ENCODE assay signal across 27 cellular contexts in genomic region chr11:84836371-84836770, GRCh38.
"Had no signal": no experiment of that assay in that cellular context is flagged by ENCODE, and none has a peak within 500 bp of the region (broad histone marks: within the 10 kb centered on the region; RNA-seq: fewer than 3 reads in every experiment).

No MANE protein-coding gene starts in this region.

- ATAC-seq: esophagus mucosa, foreskin keratinocyte, gastrocnemius medialis, gastroesophageal sphincter, heart left ventricle, heart right ventricle had no signal

- FAIRE-seq: endometrium, endothelial cell of umbilical vein, frontal cortex had no signal

- H3K4me3 Mint-ChIP-seq: dendritic cell treated with granulocyte-macrophage colony-stimulating factor and Interleukin-4, amounts not matched to agents 40 ng/mL and 50 ng/mL, for 4 days; endodermal cell had no signal

- H3K9me3 ChIP-seq: colonic mucosa, esophagus muscularis mucosa, gastrocnemius medialis, gastroesophageal sphincter had no signal

- H3K27ac Mint-ChIP-seq: dendritic cell treated with granulocyte-macrophage colony-stimulating factor and Interleukin-4, amounts not matched to agents 40 ng/mL and 50 ng/mL, for 4 days; endodermal cell had no signal

- H3K4me3 ChIP-seq: colonic mucosa, coronary artery, dorsolateral prefrontal cortex, esophagus muscularis mucosa, esophagus squamous epithelium, gastrocnemius medialis, gastroesophageal sphincter, heart left ventricle, heart right ventricle had no signal

- H3K27me3 ChIP-seq: colonic mucosa, dorsolateral prefrontal cortex, esophagus muscularis mucosa, esophagus squamous epithelium, foreskin keratinocyte, gastrocnemius medialis, gastroesophageal sphincter, heart left ventricle, heart right ventricle had no signal

- H3K4me1 ChIP-seq: colonic mucosa, esophagus muscularis mucosa, esophagus squamous epithelium, gastrocnemius medialis, gastroesophageal sphincter, heart left ventricle, heart right ventricle had no signal

- H3K27me3 Mint-ChIP-seq: dendritic cell treated with granulocyte-macrophage colony-stimulating factor and Interleukin-4, amounts not matched to agents 40 ng/mL and 50 ng/mL, for 4 days had no signal

- H3K36me3 ChIP-seq: colonic mucosa, esophagus muscularis mucosa, esophagus squamous epithelium, gastrocnemius medialis, gastroesophageal sphincter, heart left ventricle, heart right ventricle had no signal

- DNase-seq: colonic mucosa; cortex of kidney; dermis blood vessel endothelial cell; dorsolateral prefrontal cortex; effector CD4-positive, alpha-beta T cell; effector CD8-positive, alpha-beta T cell; effector memory CD4-positive, alpha-beta T cell; endodermal cell; erythroblast; esophagus squamous epithelium; foreskin fibroblast; foreskin keratinocyte; foreskin melanocyte; gastrocnemius medialis; glutamatergic neuron; head of caudate nucleus; heart left ventricle; heart right ventricle had no signal

- H3K9me3 Mint-ChIP-seq: dendritic cell treated with granulocyte-macrophage colony-stimulating factor and Interleukin-4, amounts not matched to agents 40 ng/mL and 50 ng/mL, for 4 days had no signal

- H3K27ac ChIP-seq: colonic mucosa, coronary artery, dorsolateral prefrontal cortex, epithelial cell of prostate, esophagus muscularis mucosa, esophagus squamous epithelium, foreskin keratinocyte, gastrocnemius medialis, gastroesophageal sphincter, heart left ventricle, heart right ventricle had no signal
